17 cellular contexts compared by ENCODE assay signal in the genomic region with DNA sequence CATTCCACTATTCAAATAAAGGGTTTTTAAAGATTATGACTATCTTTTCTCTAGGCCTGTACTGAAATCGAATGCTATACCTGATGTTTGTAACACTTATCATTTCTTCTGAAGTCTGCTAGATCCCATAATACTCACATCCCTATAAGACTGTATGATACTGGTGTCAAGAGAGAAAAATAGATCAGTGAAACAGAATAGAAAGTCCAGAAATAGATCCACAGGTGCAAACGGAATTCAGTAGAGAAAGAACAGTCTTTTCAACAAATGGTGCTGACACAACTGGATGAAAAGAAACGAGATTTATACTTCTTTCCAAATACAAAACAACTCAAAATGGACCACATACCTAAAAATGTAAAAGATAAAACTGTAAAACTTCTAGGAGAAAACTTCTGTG.
"Had no signal": no experiment of that assay in that cellular context is flagged by ENCODE, and none has a peak within 500 bp of the region (broad histone marks: within the 10 kb centered on the region; RNA-seq: fewer than 3 reads in every experiment).

No MANE protein-coding gene starts in this region.

- H3K27me3 ChIP-seq: colonic mucosa, heart right ventricle, right atrium auricular region, testis, tibial nerve had no signal

- FAIRE-seq: frontal cortex had no signal

- DNase-seq: colonic mucosa; effector CD8-positive, alpha-beta T cell; heart right ventricle; hypothalamus; kidney glomerular epithelial cell; mesendoderm; naive B cell; nephron progenitor cell; posterior cingulate gyrus; stimulated activated CD4-positive, alpha-beta T cell treated with anti-CD3 and anti-CD28 coated beads, Interleukin-15, amount 100 ng/mL, for 24 hours; stimulated activated CD4-positive, alpha-beta T cell treated with anti-CD3 and anti-CD28 coated beads, Interleukin-1b, Interleukin-23, amount 100 ng/mL, for 48 hours; stimulated activated CD4-positive, alpha-beta T cell treated with anti-CD3 and anti-CD28 coated beads, Interleukin-4, amount 100 ng/mL, for 24 hours; testis had no signal

- H3K36me3 ChIP-seq: colonic mucosa, heart right ventricle, right atrium auricular region, tibial nerve had no signal

- H3K9me3 ChIP-seq: colonic mucosa, heart right ventricle, right atrium auricular region, testis, tibial nerve had no signal

- ATAC-seq: heart right ventricle; stimulated activated memory B cell treated with anti-CD40 and anti-IgM and Interleukin-4, amounts not matched to agents 10 μg/mL and 1 μg/mL and 100 μg/mL, for 72 hours had no signal

- H3K4me1 ChIP-seq: colonic mucosa, testis had no signal

- H3K4me3 ChIP-seq: colonic mucosa, heart right ventricle, right atrium auricular region, testis, tibial nerve had no signal

- H3K27ac ChIP-seq: colonic mucosa, heart right ventricle, testis, tibial nerve had no signal
